1 cellular context compared by ENCODE assay signal in the genomic region with DNA sequence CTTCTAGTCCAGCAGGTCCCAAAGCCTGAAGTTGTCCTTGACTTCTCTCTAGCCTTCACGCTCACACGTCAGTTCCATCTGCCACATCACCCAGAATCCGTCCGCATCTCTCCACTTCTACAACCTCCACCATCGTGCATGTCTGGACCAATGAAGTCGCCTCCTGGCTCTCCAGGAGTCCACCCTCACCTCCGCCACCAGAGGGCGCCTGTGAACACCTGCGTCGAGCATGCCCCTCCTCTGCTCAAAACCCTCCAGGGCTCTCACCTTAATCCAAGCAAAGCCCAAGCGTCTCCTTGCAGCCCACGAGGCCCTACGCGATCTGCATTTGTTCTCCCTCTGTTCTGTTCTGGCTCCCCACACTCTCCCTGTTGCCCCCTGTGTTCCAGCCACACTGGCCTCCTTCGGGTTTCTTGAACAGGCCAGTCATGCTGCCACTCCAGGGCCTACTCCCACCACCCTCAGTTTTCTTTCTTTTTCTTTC.
A peak's percentile ranks its signal among the peaks of the same experiment; 100 is the strongest.
TF ChIP-seq lines count a peak whose summit lies in the region.

No MANE protein-coding gene starts in this region.

TF ChIP-seq in HCT116, 20 proteins besides CTCF, POLR2A, EP300 and RAD21:
- TF ChIP-seq MAX (IDR thresholded peaks at IDR 0.05) (peak; percentile 83), ELF1 (IDR thresholded peaks at IDR 0.05; ENCODE audit: borderline replicate concordance, low read depth) (no peak), CBX3 (IDR thresholded peaks at IDR 0.05; ENCODE audit: low read depth) (0 out of 2 replicates have a peak, but pooled peaks have one; percentile 45), POLR2AphosphoS5 (IDR thresholded peaks at IDR 0.05; ENCODE audit: low read depth, low read length) (peak; percentile 30; the same call in 1 of the 2 replicates), ZNF274 (IDR thresholded peaks at IDR 0.05; ENCODE audit: low read depth, low read length) (no peak), TCF7L2 (IDR thresholded peaks at IDR 0.05; ENCODE audit: borderline replicate concordance, extremely low read depth, insufficient read depth, insufficient read length) (no peak), SP1 (IDR thresholded peaks at IDR 0.05; ENCODE audit: low read depth) (no peak), SIN3A (IDR thresholded peaks at IDR 0.05; ENCODE audit: low read depth) (no peak), SRF (IDR thresholded peaks at IDR 0.05; ENCODE audit: low read depth) (no peak), FOSL1 (IDR thresholded peaks at IDR 0.05; ENCODE audit: low read depth) (no peak), JUND (IDR thresholded peaks at IDR 0.05) (no peak), ZFX (IDR thresholded peaks at IDR 0.05) (no peak), EZH2 (IDR thresholded peaks at IDR 0.05) (no peak), EZH2phosphoT487 (IDR thresholded peaks at IDR 0.05; ENCODE audit: borderline replicate concordance) (no peak), YY1 (IDR thresholded peaks at IDR 0.05; ENCODE audit: extremely low read depth, insufficient replicate concordance, low read depth, low read length) (peak; percentile 44), CEBPB (IDR thresholded peaks at IDR 0.05; ENCODE audit: low read depth) (no peak), EGR1 (IDR thresholded peaks at IDR 0.05; ENCODE audit: low read depth) (no peak)
- TF ChIP-seq, protein P1, sequence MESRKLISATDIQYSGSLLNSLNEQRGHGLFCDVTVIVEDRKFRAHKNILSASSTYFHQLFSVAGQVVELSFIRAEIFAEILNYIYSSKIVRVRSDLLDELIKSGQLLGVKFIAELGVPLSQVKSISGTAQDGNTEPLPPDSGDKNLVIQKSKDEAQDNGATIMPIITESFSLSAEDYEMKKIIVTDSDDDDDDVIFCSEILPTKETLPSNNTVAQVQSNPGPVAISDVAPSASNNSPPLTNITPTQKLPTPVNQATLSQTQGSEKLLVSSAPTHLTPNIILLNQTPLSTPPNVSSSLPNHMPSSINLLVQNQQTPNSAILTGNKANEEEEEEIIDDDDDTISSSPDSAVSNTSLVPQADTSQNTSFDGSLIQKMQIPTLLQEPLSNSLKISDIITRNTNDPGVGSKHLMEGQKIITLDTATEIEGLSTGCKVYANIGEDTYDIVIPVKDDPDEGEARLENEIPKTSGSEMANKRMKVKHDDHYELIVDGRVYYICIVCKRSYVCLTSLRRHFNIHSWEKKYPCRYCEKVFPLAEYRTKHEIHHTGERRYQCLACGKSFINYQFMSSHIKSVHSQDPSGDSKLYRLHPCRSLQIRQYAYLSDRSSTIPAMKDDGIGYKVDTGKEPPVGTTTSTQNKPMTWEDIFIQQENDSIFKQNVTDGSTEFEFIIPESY (IDR thresholded peaks at IDR 0.05; ENCODE audit: extremely low read depth, insufficient replicate concordance, low read length), result no peak
- TF ChIP-seq, protein P2, sequence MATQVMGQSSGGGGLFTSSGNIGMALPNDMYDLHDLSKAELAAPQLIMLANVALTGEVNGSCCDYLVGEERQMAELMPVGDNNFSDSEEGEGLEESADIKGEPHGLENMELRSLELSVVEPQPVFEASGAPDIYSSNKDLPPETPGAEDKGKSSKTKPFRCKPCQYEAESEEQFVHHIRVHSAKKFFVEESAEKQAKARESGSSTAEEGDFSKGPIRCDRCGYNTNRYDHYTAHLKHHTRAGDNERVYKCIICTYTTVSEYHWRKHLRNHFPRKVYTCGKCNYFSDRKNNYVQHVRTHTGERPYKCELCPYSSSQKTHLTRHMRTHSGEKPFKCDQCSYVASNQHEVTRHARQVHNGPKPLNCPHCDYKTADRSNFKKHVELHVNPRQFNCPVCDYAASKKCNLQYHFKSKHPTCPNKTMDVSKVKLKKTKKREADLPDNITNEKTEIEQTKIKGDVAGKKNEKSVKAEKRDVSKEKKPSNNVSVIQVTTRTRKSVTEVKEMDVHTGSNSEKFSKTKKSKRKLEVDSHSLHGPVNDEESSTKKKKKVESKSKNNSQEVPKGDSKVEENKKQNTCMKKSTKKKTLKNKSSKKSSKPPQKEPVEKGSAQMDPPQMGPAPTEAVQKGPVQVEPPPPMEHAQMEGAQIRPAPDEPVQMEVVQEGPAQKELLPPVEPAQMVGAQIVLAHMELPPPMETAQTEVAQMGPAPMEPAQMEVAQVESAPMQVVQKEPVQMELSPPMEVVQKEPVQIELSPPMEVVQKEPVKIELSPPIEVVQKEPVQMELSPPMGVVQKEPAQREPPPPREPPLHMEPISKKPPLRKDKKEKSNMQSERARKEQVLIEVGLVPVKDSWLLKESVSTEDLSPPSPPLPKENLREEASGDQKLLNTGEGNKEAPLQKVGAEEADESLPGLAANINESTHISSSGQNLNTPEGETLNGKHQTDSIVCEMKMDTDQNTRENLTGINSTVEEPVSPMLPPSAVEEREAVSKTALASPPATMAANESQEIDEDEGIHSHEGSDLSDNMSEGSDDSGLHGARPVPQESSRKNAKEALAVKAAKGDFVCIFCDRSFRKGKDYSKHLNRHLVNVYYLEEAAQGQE (IDR thresholded peaks at IDR 0.05; ENCODE audit: low read depth), result no peak
- TF ChIP-seq, protein P3, sequence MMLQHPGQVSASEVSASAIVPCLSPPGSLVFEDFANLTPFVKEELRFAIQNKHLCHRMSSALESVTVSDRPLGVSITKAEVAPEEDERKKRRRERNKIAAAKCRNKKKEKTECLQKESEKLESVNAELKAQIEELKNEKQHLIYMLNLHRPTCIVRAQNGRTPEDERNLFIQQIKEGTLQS (IDR thresholded peaks at IDR 0.05), result no peak
